ENCODE assay signal across 9 cellular contexts in genomic region chrX:1491851-1492349, GRCh38. TPM values are rescaled to one million over a fixed set of nuclear protein-coding genes. Genes with fewer than 3 reads are reported as not detected.
DNase-seq lines count a peak whose midpoint lies in the region; ATAC-seq and TF ChIP-seq lines count a peak whose summit lies in the region.
"Had no signal": no experiment of that assay in that cellular context is flagged by ENCODE, and none has a peak within 500 bp of the region (broad histone marks: within the 10 kb centered on the region; RNA-seq: fewer than 3 reads in every experiment).

No MANE protein-coding gene starts in this region.

- peak; percentile 89 for DNase-seq in activated CD4-positive, alpha-beta T cell treated with anti-CD3 and anti-CD28 coated beads, Interleukin-2, amount 10 ng/mL, durations not matched to agents 24 days and 14 days
- DNase-seq in activated CD4-positive, alpha-beta T cell treated with anti-CD3 and anti-CD28 coated beads for 1 hour, result no peak
- peak; percentile 24 for DNase-seq in coronary artery (ENCODE audit: low spot score)
- no peak for DNase-seq in HUDEP-2 (lab: John Stamatoyannopoulos, UW; ENCODE audit: unreplicated experiment in 76 of 76)
- no peak for DNase-seq in GDM1 (lab: John Stamatoyannopoulos, UW)

- no peak overlapping the region for H3K4me3 Mint-ChIP-seq in activated CD4-positive, alpha-beta T cell treated with anti-CD3 and anti-CD28 coated beads, Interleukin-2, amount 10 ng/mL, durations not matched to agents 24 days and 14 days
- no peak overlapping the region for H3K4me3 Mint-ChIP-seq in stimulated activated naive CD8-positive, alpha-beta T cell treated with anti-CD3 and anti-CD28 coated beads, Interleukin-15, Interleukin-2, amounts not matched to agents 100 ng/mL and 50 ng/mL, for 24 hours
- H3K4me3 Mint-ChIP-seq: nephron had no signal

- H3K36me3 ChIP-seq in OCI-LY3 (replicated peaks; ENCODE audit: low read depth, low read length), result peaks cover 38% of the 10 kb centered on the region

- peaks cover 23% of the 10 kb centered on the region for H3K79me2 ChIP-seq in OCI-LY3 (ENCODE audit: low read length)

- ATAC-seq in HG02610 (IDR thresholded peaks at IDR 0.05; ENCODE audit: unreplicated experiment), result peak; percentile 79

- peaks cover 35% of the 10 kb centered on the region for H3K4me1 Mint-ChIP-seq in activated CD4-positive, alpha-beta T cell treated with anti-CD3 and anti-CD28 coated beads, Interleukin-2, amount 10 ng/mL, durations not matched to agents 24 days and 14 days
- H3K4me1 Mint-ChIP-seq in stimulated activated naive CD8-positive, alpha-beta T cell treated with anti-CD3 and anti-CD28 coated beads, Interleukin-15, Interleukin-2, amounts not matched to agents 100 ng/mL and 50 ng/mL, for 24 hours (ENCODE audit: low read depth), result peaks cover 38% of the 10 kb centered on the region
- H3K4me1 Mint-ChIP-seq: nephron had no signal

- peaks cover 45% of the 10 kb centered on the region for H3K36me3 Mint-ChIP-seq in activated CD4-positive, alpha-beta T cell treated with anti-CD3 and anti-CD28 coated beads, Interleukin-2, amount 10 ng/mL, durations not matched to agents 24 days and 14 days (ENCODE audit: low read depth)
- H3K36me3 Mint-ChIP-seq in stimulated activated naive CD8-positive, alpha-beta T cell treated with anti-CD3 and anti-CD28 coated beads, Interleukin-15, Interleukin-2, amounts not matched to agents 100 ng/mL and 50 ng/mL, for 24 hours (ENCODE audit: low read depth), result peaks cover 29% of the 10 kb centered on the region

- no peaks in the 10 kb centered on the region for H3K27me3 Mint-ChIP-seq in activated CD4-positive, alpha-beta T cell treated with anti-CD3 and anti-CD28 coated beads, Interleukin-2, amount 10 ng/mL, durations not matched to agents 24 days and 14 days
- H3K27me3 Mint-ChIP-seq in stimulated activated naive CD8-positive, alpha-beta T cell treated with anti-CD3 and anti-CD28 coated beads, Interleukin-15, Interleukin-2, amounts not matched to agents 100 ng/mL and 50 ng/mL, for 24 hours, result no peaks in the 10 kb centered on the region

- peak overlapping the region; percentile 89 for H3K4me2 ChIP-seq in OCI-LY3 (ENCODE audit: low read length)

- peaks cover 67% of the 10 kb centered on the region for H3K4me1 ChIP-seq in OCI-LY3 (ENCODE audit: low read length)

- H3K4me3 ChIP-seq in OCI-LY3 (ENCODE audit: low read length) (peak overlapping the region; percentile 77), coronary artery (no peak overlapping the region)

- H3K9me3 ChIP-seq in OCI-LY3 (ENCODE audit: insufficient read depth, low read length), result 0 out of 2 replicates have a peak, but pooled peaks cover 3% of the 10 kb centered on the region

- no peaks in the 10 kb centered on the region for H3K27me3 ChIP-seq in OCI-LY3 (ENCODE audit: low read depth, low read length)

- H2AFZ ChIP-seq in OCI-LY3 (ENCODE audit: low read depth, low read length), result no peak overlapping the region

- peak overlapping the region; percentile 63 for H3K27ac Mint-ChIP-seq in activated CD4-positive, alpha-beta T cell treated with anti-CD3 and anti-CD28 coated beads, Interleukin-2, amount 10 ng/mL, durations not matched to agents 24 days and 14 days
- peak overlapping the region; percentile 11 for H3K27ac Mint-ChIP-seq in stimulated activated naive CD8-positive, alpha-beta T cell treated with anti-CD3 and anti-CD28 coated beads, Interleukin-15, Interleukin-2, amounts not matched to agents 100 ng/mL and 50 ng/mL, for 24 hours
- H3K27ac Mint-ChIP-seq: nephron had no signal

- TF ChIP-seq CTCF in OCI-LY3 (IDR thresholded peaks at IDR 0.05; ENCODE audit: low read depth, low read length) (no peak), coronary artery (IDR thresholded peaks at IDR 0.05) (no peak)

- H3K9ac ChIP-seq in OCI-LY3 (ENCODE audit: low read length), result no peak overlapping the region

- intact Hi-C loops in activated CD4-positive, alpha-beta T cell treated with anti-CD3 and anti-CD28 coated beads, Interleukin-2, amount 10 ng/mL, durations not matched to agents 24 days and 14 days (cut with micrococcal nuclease), result loop anchor here (1.0 kb wide), 1 partner anchor 10 kb away; no protein-coding TSS in a partner anchor

- peak overlapping the region; percentile 93 for H3K27ac ChIP-seq in OCI-LY3 (ENCODE audit: low read length)
- no peak overlapping the region for H3K27ac ChIP-seq in coronary artery

- H3K9me3 Mint-ChIP-seq in activated CD4-positive, alpha-beta T cell treated with anti-CD3 and anti-CD28 coated beads, Interleukin-2, amount 10 ng/mL, durations not matched to agents 24 days and 14 days, result peaks cover 4% of the 10 kb centered on the region
- peaks cover 3% of the 10 kb centered on the region for H3K9me3 Mint-ChIP-seq in stimulated activated naive CD8-positive, alpha-beta T cell treated with anti-CD3 and anti-CD28 coated beads, Interleukin-15, Interleukin-2, amounts not matched to agents 100 ng/mL and 50 ng/mL, for 24 hours

- H4K20me1 ChIP-seq in OCI-LY3 (ENCODE audit: insufficient read depth, low read length), result peaks cover 16% of the 10 kb centered on the region; the same call in 1 of the 2 replicates

RNA-seq across cellular contexts. Expression of gene ASMTL, which starts 39.2 kb away (rescaled TPM):
- 44.5 and 46.6 TPM in 2 replicates for total RNA-seq in activated CD4-positive, alpha-beta T cell treated with anti-CD3 and anti-CD28 coated beads, Interleukin-2, amount 10 ng/mL, durations not matched to agents 24 days and 14 days

RNA-seq across cellular contexts. Expression of gene P2RY8, which starts 45.1 kb away (rescaled TPM):
- 19.1 and 19.5 TPM in 2 replicates for total RNA-seq in activated CD4-positive, alpha-beta T cell treated with anti-CD3 and anti-CD28 coated beads, Interleukin-2, amount 10 ng/mL, durations not matched to agents 24 days and 14 days

Comparison
In these comparisons a context has a peak if more than half of its experiments do, and no peak if none do; other contexts are left out.
1. DNase-seq: peak in activated CD4-positive, alpha-beta T cell treated with anti-CD3 and anti-CD28 coated beads, Interleukin-2, amount 10 ng/mL, durations not matched to agents 24 days and 14 days (single experiment) and coronary artery (single experiment); none in activated CD4-positive, alpha-beta T cell treated with anti-CD3 and anti-CD28 coated beads for 1 hour (single experiment), HUDEP-2 (0 of 76) and GDM1 (single experiment).